Comparison of ENCODE assay signal across 34 cellular contexts in the genomic region with DNA sequence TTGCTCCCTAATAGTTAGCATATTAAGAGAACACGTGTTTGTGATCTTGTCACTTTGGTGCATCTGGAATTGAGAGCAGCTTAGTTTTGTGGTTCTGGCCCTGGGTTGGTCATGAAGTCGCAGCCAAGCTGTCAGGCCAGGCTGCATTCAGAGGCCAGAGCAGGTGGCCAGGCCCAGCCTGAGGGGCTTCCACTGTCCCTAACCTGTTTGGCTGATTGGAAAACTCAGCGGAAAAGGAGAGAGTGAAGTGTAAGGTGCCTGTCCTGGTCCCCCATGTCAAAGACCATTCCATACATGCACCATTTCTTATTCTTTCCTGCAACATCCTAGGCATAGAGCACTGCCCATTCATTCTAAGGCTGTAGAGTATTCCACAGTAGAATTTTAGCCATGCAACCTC.
"Had no signal": no experiment of that assay in that cellular context is flagged by ENCODE, and none has a peak within 500 bp of the region (broad histone marks: within the 10 kb centered on the region; RNA-seq: fewer than 3 reads in every experiment).

No MANE protein-coding gene starts in this region.

- H3K36me3 Mint-ChIP-seq: activated naive CD8-positive, alpha-beta T cell had no signal

- H3K27ac Mint-ChIP-seq: activated B cell treated with CpG ODN at 0.5 μM for 24 hours; activated CD4-positive, alpha-beta memory T cell treated with anti-CD3 and anti-CD28 coated beads, Interleukin-2, amount 10 ng/mL, durations not matched to agents 7 days and 5 days; activated naive CD8-positive, alpha-beta T cell; activated T-cell treated with anti-CD3 and anti-CD28 coated beads, Interleukin-2, amount 50 U/mL, for 24 hours; activated T-cell treated with anti-CD3 and anti-CD28 coated beads, Interleukin-2, amount 50 U/mL, for 72 hours; T-helper 17 cell; T-helper 2 cell treated with Interferon-gamma antibody and Interleukin-4, amounts not matched to agents 5 μg/mL and 100 μg/mL, for 36 hours had no signal

- H3K9me3 ChIP-seq: esophagus muscularis mucosa, gastrocnemius medialis had no signal

- ATAC-seq: activated CD4-positive, CD25-positive, alpha-beta regulatory T cell treated with anti-CD3 and anti-CD28 coated beads, Interleukin-2, amount 50 U/mL, for 24 hours; activated T-cell treated with anti-CD3 and anti-CD28 coated beads, Interleukin-2, amount 50 U/mL, for 72 hours; effector memory CD8-positive, alpha-beta T cell; foreskin keratinocyte; gastrocnemius medialis; T-helper 17 cell had no signal

- H3K4me3 Mint-ChIP-seq: activated B cell treated with CpG ODN at 0.5 μM for 24 hours; activated CD4-positive, alpha-beta memory T cell treated with anti-CD3 and anti-CD28 coated beads, Interleukin-2, amount 10 ng/mL, durations not matched to agents 7 days and 5 days; activated naive CD8-positive, alpha-beta T cell; activated T-cell treated with anti-CD3 and anti-CD28 coated beads, Interleukin-2, amount 50 U/mL, for 24 hours; activated T-cell treated with anti-CD3 and anti-CD28 coated beads, Interleukin-2, amount 50 U/mL, for 72 hours; T-helper 17 cell; T-helper 2 cell treated with Interferon-gamma antibody and Interleukin-4, amounts not matched to agents 5 μg/mL and 100 μg/mL, for 36 hours had no signal

- H3K27ac ChIP-seq: esophagus muscularis mucosa, foreskin keratinocyte, gastrocnemius medialis, WERI-Rb-1 had no signal

- H3K27me3 Mint-ChIP-seq: activated B cell treated with CpG ODN at 0.5 μM for 24 hours; activated naive CD8-positive, alpha-beta T cell; activated T-cell treated with anti-CD3 and anti-CD28 coated beads, Interleukin-2, amount 50 U/mL, for 24 hours; effector memory CD8-positive, alpha-beta T cell had no signal

- H3K4me1 ChIP-seq: esophagus muscularis mucosa, foreskin keratinocyte, gastrocnemius medialis had no signal

- DNase-seq: activated B cell treated with CpG ODN at 0.5 μM for 24 hours; activated CD4-positive, alpha-beta memory T cell treated with anti-CD3 and anti-CD28 coated beads, Interleukin-2, amount 10 ng/mL, durations not matched to agents 7 days and 5 days; activated CD4-positive, alpha-beta T cell treated with anti-CD3 and anti-CD28 coated beads for 48 hours; activated CD4-positive, alpha-beta T cell treated with anti-CD3 and anti-CD28 coated beads, Interleukin-2, amount 50 U/mL, for 4 hours; activated CD8-positive, alpha-beta memory T cell treated with anti-CD3 and anti-CD28 coated beads, Interleukin-2, amount 50 U/mL, for 48 hours; activated gamma-delta T cell; activated naive CD4-positive, alpha-beta T cell treated with anti-CD3 and anti-CD28 coated beads, Interleukin-2, amount 50 U/mL, for 16 hours; activated naive CD4-positive, alpha-beta T cell treated with Interleukin-2 at 50 U/mL for 16 hours; activated T-cell treated with anti-CD3 and anti-CD28 coated beads for 4 hours; activated T-cell treated with anti-CD3 and anti-CD28 coated beads, Interleukin-2, amount 50 U/mL, for 24 hours; activated T-cell treated with anti-CD3 and anti-CD28 coated beads, Interleukin-2, amount 50 U/mL, for 72 hours; amniotic stem cell; anterior cingulate cortex; brain microvascular endothelial cell; caudate nucleus; cortex of kidney; dermis blood vessel endothelial cell; effector CD4-positive, alpha-beta T cell; effector memory CD8-positive, alpha-beta T cell; erythroblast; foreskin keratinocyte; gastrocnemius medialis; glutamatergic neuron; T-helper 1 cell; T-helper 17 cell; T1000; WERI-Rb-1 had no signal

- H3K4me3 ChIP-seq: esophagus muscularis mucosa, gastrocnemius medialis had no signal

- H3K36me3 ChIP-seq: brain microvascular endothelial cell, esophagus muscularis mucosa, gastrocnemius medialis, WERI-Rb-1 had no signal

- FAIRE-seq: astrocyte, bronchial epithelial cell, colon had no signal

- H3K27me3 ChIP-seq: foreskin keratinocyte, gastrocnemius medialis had no signal

- H3K4me1 Mint-ChIP-seq: activated CD4-positive, alpha-beta memory T cell treated with anti-CD3 and anti-CD28 coated beads, Interleukin-2, amount 10 ng/mL, durations not matched to agents 7 days and 5 days had no signal

- H3K9me3 Mint-ChIP-seq: activated B cell treated with CpG ODN at 0.5 μM for 24 hours; activated CD4-positive, alpha-beta memory T cell treated with anti-CD3 and anti-CD28 coated beads, Interleukin-2, amount 10 ng/mL, durations not matched to agents 7 days and 5 days; activated T-cell treated with anti-CD3 and anti-CD28 coated beads, Interleukin-2, amount 50 U/mL, for 24 hours; activated T-cell treated with anti-CD3 and anti-CD28 coated beads, Interleukin-2, amount 50 U/mL, for 72 hours; effector memory CD8-positive, alpha-beta T cell; T-helper 2 cell treated with Interferon-gamma antibody and Interleukin-4, amounts not matched to agents 5 μg/mL and 100 μg/mL, for 36 hours had no signal
